In genomic region chr1:8026976-8027747, GRCh38 we compare ENCODE assay signal across 8 cellular contexts. TPM values are rescaled to one million over a fixed set of nuclear protein-coding genes. Genes with fewer than 3 reads are reported as not detected.
DNase-seq lines count a peak whose midpoint lies in the region; ATAC-seq and TF ChIP-seq lines count a peak whose summit lies in the region.

No MANE protein-coding gene starts in this region.

- intact Hi-C loops in activated T-helper 1 cell treated with anti-CD3 and anti-CD28 coated beads, Interleukin-12 subunit alpha, Interleukin-12 subunit beta, Interleukin-2, Interleukin-4 antibody, amounts not matched to agents 30 ng/mL and 10 ng/mL and 1 ng/mL, durations not matched to agents 14 hours and 24 hours and 36 hours (cut with micrococcal nuclease), result loop anchor here (1.0 kb wide), 3 partner anchors 70 to 290 kb away; no protein-coding TSS in a partner anchor
- intact Hi-C loops in left ventricle myocardium superior (cut with micrococcal nuclease) (loop anchor here (10.0 kb wide), 1 partner anchor 288 kb away; the partner anchor contains the start of gene SLC45A1), spleen (cut with DNase I; ENCODE audit: low total_unique reads) (no loop called here)

- no peaks in the 10 kb centered on the region for H3K36me3 ChIP-seq in spleen

- peak; percentile 52 for DNase-seq in ELR (ENCODE audit: low read depth)
- DNase-seq in activated T-helper 1 cell treated with anti-CD3 and anti-CD28 coated beads, Interleukin-12 subunit alpha, Interleukin-12 subunit beta, Interleukin-2, Interleukin-4 antibody, amounts not matched to agents 30 ng/mL and 10 ng/mL and 1 ng/mL, durations not matched to agents 14 hours and 24 hours and 36 hours (ENCODE audit: low spot score), result no peak
- DNase-seq in left ventricle myocardium superior, result peak; percentile 47
- DNase-seq in retinal pigment epithelial cell (ENCODE audit: low read depth), result no peak
- no peak for DNase-seq in stimulated activated CD4-positive, alpha-beta T cell treated with anti-CD3 and anti-CD28 coated beads, Interleukin-2, amount 100 ng/mL, for 48 hours
- DNase-seq in activated effector memory CD4-positive, alpha-beta T cell treated with anti-CD3 and anti-CD28 coated beads, Interleukin-2, amount 50 U/mL, for 16 hours, result no peak
- no peak for DNase-seq in spleen

- H3K4me1 Mint-ChIP-seq in activated T-helper 1 cell treated with anti-CD3 and anti-CD28 coated beads, Interleukin-12 subunit alpha, Interleukin-12 subunit beta, Interleukin-2, Interleukin-4 antibody, amounts not matched to agents 30 ng/mL and 10 ng/mL and 1 ng/mL, durations not matched to agents 14 hours and 24 hours and 36 hours (ENCODE audit: low read depth), result peaks cover 12% of the 10 kb centered on the region

- H3K27ac Mint-ChIP-seq in activated T-helper 1 cell treated with anti-CD3 and anti-CD28 coated beads, Interleukin-12 subunit alpha, Interleukin-12 subunit beta, Interleukin-2, Interleukin-4 antibody, amounts not matched to agents 30 ng/mL and 10 ng/mL and 1 ng/mL, durations not matched to agents 14 hours and 24 hours and 36 hours, result no peak overlapping the region

- WGBS in spleen, 5 donors, result 90 to 93% (median 91%) methylated on average over 25 of the region's 25 CpGs

- H3K4me3 Mint-ChIP-seq in activated T-helper 1 cell treated with anti-CD3 and anti-CD28 coated beads, Interleukin-12 subunit alpha, Interleukin-12 subunit beta, Interleukin-2, Interleukin-4 antibody, amounts not matched to agents 30 ng/mL and 10 ng/mL and 1 ng/mL, durations not matched to agents 14 hours and 24 hours and 36 hours, result peak overlapping the region; percentile 61

- H3K4me3 ChIP-seq in retinal pigment epithelial cell (ENCODE audit: low read length) (peak overlapping the region; percentile 43), spleen (peak overlapping the region in 1 of 8 donors; percentile 77)

- no peak for TF ChIP-seq POLR2A in spleen (IDR thresholded peaks at IDR 0.05)

- H3K27me3 ChIP-seq in spleen (replicated peaks in 1 of 7), result peaks cover 0 to 39% (median 9%) of the 10 kb centered on the region in 7 donors

- ATAC-seq in left ventricle myocardium superior (no peak), HG03045 (IDR thresholded peaks at IDR 0.05; ENCODE audit: unreplicated experiment) (no peak)

- H3K27ac ChIP-seq in spleen, result peak overlapping the region in 3 of 8 donors; percentile 79 to 85 (median 80)

- H3K27me3 Mint-ChIP-seq in activated T-helper 1 cell treated with anti-CD3 and anti-CD28 coated beads, Interleukin-12 subunit alpha, Interleukin-12 subunit beta, Interleukin-2, Interleukin-4 antibody, amounts not matched to agents 30 ng/mL and 10 ng/mL and 1 ng/mL, durations not matched to agents 14 hours and 24 hours and 36 hours (ENCODE audit: insufficient read depth), result peaks cover 52% of the 10 kb centered on the region

- H3K9me3 ChIP-seq in spleen, result no peaks in the 10 kb centered on the region

- no peak for TF ChIP-seq CTCF in retinal pigment epithelial cell (conservative IDR thresholded peaks at IDR 0.05; ENCODE audit: low read depth, low read length)
- no peak for TF ChIP-seq CTCF in spleen (IDR thresholded peaks at IDR 0.05 in 8 of 11, conservative IDR thresholded peaks at IDR 0.05 in 3 of 11)

- no peaks in the 10 kb centered on the region for H3K9me3 Mint-ChIP-seq in activated T-helper 1 cell treated with anti-CD3 and anti-CD28 coated beads, Interleukin-12 subunit alpha, Interleukin-12 subunit beta, Interleukin-2, Interleukin-4 antibody, amounts not matched to agents 30 ng/mL and 10 ng/mL and 1 ng/mL, durations not matched to agents 14 hours and 24 hours and 36 hours

- peaks cover 5% of the 10 kb centered on the region for H3K36me3 Mint-ChIP-seq in activated T-helper 1 cell treated with anti-CD3 and anti-CD28 coated beads, Interleukin-12 subunit alpha, Interleukin-12 subunit beta, Interleukin-2, Interleukin-4 antibody, amounts not matched to agents 30 ng/mL and 10 ng/mL and 1 ng/mL, durations not matched to agents 14 hours and 24 hours and 36 hours (ENCODE audit: low read depth)

- H3K4me1 ChIP-seq in spleen, result peaks cover 0 to 36% (median 22%) of the 10 kb centered on the region in 6 donors

RNA-seq across cellular contexts. Expression of gene ERRFI1, which starts 1.1 kb away (rescaled TPM):
- 1.6 and 3.2 TPM in 2 replicates for total RNA-seq in activated T-helper 1 cell treated with anti-CD3 and anti-CD28 coated beads, Interleukin-12 subunit alpha, Interleukin-12 subunit beta, Interleukin-2, Interleukin-4 antibody, amounts not matched to agents 30 ng/mL and 10 ng/mL and 1 ng/mL, durations not matched to agents 14 hours and 24 hours and 36 hours
- total RNA-seq in left ventricle myocardium superior, result 10.2 TPM
- 10 to 100 TPM in 2 of 7 donors, 1 to 10 TPM in 5; 7.6 to 12.5 (median 8.5) TPM for total RNA-seq in spleen
- polyA plus RNA-seq in spleen, result 1 to 10 TPM; 2.0 to 5.7 (median 5.0) TPM

Comparison
In these comparisons a context has a peak if more than half of its experiments do, and no peak if none do; other contexts are left out.
1. DNase-seq: peak in ELR (single experiment) and left ventricle myocardium superior (single experiment); none in activated T-helper 1 cell treated with anti-CD3 and anti-CD28 coated beads, Interleukin-12 subunit alpha, Interleukin-12 subunit beta, Interleukin-2, Interleukin-4 antibody, amounts not matched to agents 30 ng/mL and 10 ng/mL and 1 ng/mL, durations not matched to agents 14 hours and 24 hours and 36 hours (single experiment), retinal pigment epithelial cell (single experiment), stimulated activated CD4-positive, alpha-beta T cell treated with anti-CD3 and anti-CD28 coated beads, Interleukin-2, amount 100 ng/mL, for 48 hours (0 of 2), activated effector memory CD4-positive, alpha-beta T cell treated with anti-CD3 and anti-CD28 coated beads, Interleukin-2, amount 50 U/mL, for 16 hours (single experiment) and spleen (single experiment).